Comparison of ENCODE assay signal across 24 cellular contexts in the genomic region with DNA sequence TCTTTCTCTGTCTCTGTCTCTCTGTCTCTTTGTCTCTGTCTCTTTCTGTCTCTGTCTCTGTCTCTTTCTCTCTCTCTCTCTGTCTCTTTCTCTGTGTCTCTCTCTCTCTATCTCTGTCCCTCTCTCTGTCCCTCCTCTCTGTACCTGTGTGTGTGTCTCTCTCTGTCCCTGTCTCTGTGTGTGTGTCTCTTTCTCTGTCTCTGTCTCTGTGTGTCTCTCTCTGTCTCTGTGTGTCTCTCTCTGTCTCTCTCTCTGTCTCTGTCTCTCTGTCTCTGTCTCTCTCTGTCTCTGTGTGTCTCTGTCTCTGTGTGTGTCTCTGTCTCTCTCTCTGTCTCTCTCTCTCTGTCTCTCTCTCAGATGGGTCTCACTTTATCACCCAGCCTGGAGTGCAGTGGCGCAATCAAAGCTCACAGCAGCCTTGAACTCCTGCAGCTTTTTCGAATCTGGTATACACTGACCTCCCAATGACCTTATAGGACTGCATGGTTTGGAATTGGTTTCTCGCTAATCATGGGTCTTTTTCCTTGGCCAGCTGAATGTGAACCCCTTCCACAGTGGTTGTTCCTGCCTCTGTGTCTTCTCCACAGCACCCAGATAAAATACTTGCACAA.
DNase-seq lines count a peak whose midpoint lies in the region; ATAC-seq, FAIRE-seq and TF ChIP-seq lines count a peak whose summit lies in the region.
"Had no signal": no experiment of that assay in that cellular context is flagged by ENCODE, and none has a peak within 500 bp of the region (broad histone marks: within the 10 kb centered on the region; RNA-seq: fewer than 3 reads in every experiment).

No MANE protein-coding gene starts in this region.

- BruUV-seq in A673 (replicated peaks; lab: Mats Ljungman, UMichigan) (no TSS peak), mammary epithelial cell (replicated peaks; lab: Mats Ljungman, UMichigan) (no TSS peak)

- no peak overlapping the region for H3K18ac ChIP-seq in H1 (ENCODE audit: extremely low read depth, low read length)

- no peak overlapping the region for H3K4ac ChIP-seq in H1 (replicated peaks; ENCODE audit: insufficient read length, low read depth, low read length)

- no peak for FAIRE-seq in H1 (lab: Jason Lieb, UNC)
- FAIRE-seq: HTR-8/SVneo, pancreas had no signal

- DNase-seq in GM23338 (ENCODE audit: low spot score): peak; percentile 42
- DNase-seq in H1 (ENCODE audit: low read depth in 1 of 2, low spot score in 2 of 2): no peak
- DNase-seq in neural progenitor cell (ENCODE audit: low spot score): no peak
- no peak for DNase-seq in COR-L47 (lab: John Stamatoyannopoulos, UW)
- DNase-seq in A673 (ENCODE audit: low spot score): no peak
- no peak for DNase-seq in mammary epithelial cell
- DNase-seq: activated CD4-positive, alpha-beta T cell treated with anti-CD3 and anti-CD28 coated beads, Interleukin-2, amount 50 U/mL, for 1 hour; activated effector memory CD4-positive, alpha-beta T cell treated with Interleukin-2 at 50 U/mL for 16 hours; activated naive CD8-positive, alpha-beta T cell treated with anti-CD3 and anti-CD28 coated beads for 36 hours; CD4-positive, alpha-beta memory T cell; cerebellar nuclear complex; DMS53; GDM1; left colon; MV-4-11; naive thymus-derived CD8-positive, alpha-beta T cell; NCI-H1694 treated with DMSO at 0.1 percent for 48 hours; NCI-H69; pancreas; trophoblast cell had no signal

- H3K9me3 ChIP-seq in HUES64 (ENCODE audit: insufficient read depth, low read depth, low read length) (no peaks in the 10 kb centered on the region), H1 (ENCODE audit: insufficient read depth in 2 of 2, low read depth in 1 of 2, low read length in 1 of 2) (no peaks in the 10 kb centered on the region), neural progenitor cell (ENCODE audit: low read depth) (no peaks in the 10 kb centered on the region), A673 (ENCODE audit: low read depth, low read length, poor library complexity, severe bottlenecking) (no peaks in the 10 kb centered on the region), mammary epithelial cell (replicated peaks; ENCODE audit: insufficient read depth, low read length) (no peaks in the 10 kb centered on the region)
- H3K9me3 ChIP-seq: pancreas had no signal

- H3K27ac Mint-ChIP-seq in GM23338 (0 out of 2 replicates have a peak overlapping the region, but pooled peaks have one; percentile 18), neural progenitor cell (peak overlapping the region; percentile 1)

- H3K27me3 ChIP-seq in GM23338 (ENCODE audit: insufficient read depth): no peaks in the 10 kb centered on the region
- peaks cover 11% of the 10 kb centered on the region for H3K27me3 ChIP-seq in HUES64 (ENCODE audit: insufficient read depth, low read length)
- no peaks in the 10 kb centered on the region for H3K27me3 ChIP-seq in H1 (replicated peaks in 1 of 4; ENCODE audit: control insufficient read depth in 3 of 4, extremely low read depth in 1 of 4, insufficient read depth in 3 of 4, low read length in 3 of 4)
- no peaks in the 10 kb centered on the region for H3K27me3 ChIP-seq in neural progenitor cell
- peaks cover 8% of the 10 kb centered on the region for H3K27me3 ChIP-seq in A673 (replicated peaks; ENCODE audit: insufficient read depth, low read depth, low read length, poor library complexity)
- H3K27me3 ChIP-seq in mammary epithelial cell (ENCODE audit: insufficient read depth, low read length): peaks cover 2% of the 10 kb centered on the region
- H3K27me3 ChIP-seq: pancreas had no signal

- intact Hi-C loops in A673 (cut with micrococcal nuclease; ENCODE audit: unreplicated experiment): no loop called here
- intact Hi-C loops in mammary epithelial cell (cut with micrococcal nuclease): no loop called here

- H2AFZ ChIP-seq in GM23338 (0 out of 2 replicates have a peak overlapping the region, but pooled peaks have one; percentile 48), H1 (ENCODE audit: low read length) (peak overlapping the region; percentile 92; the same call in 1 of the 2 replicates), neural progenitor cell (replicated peaks) (peak overlapping the region; percentile 96), mammary epithelial cell (ENCODE audit: low read depth, low read length) (no peak overlapping the region)

- H4K91ac ChIP-seq in H1 (replicated peaks; ENCODE audit: insufficient read length, low read length): no peak overlapping the region

- peaks cover 11% of the 10 kb centered on the region for H3K9me3 Mint-ChIP-seq in GM23338
- no peaks in the 10 kb centered on the region for H3K9me3 Mint-ChIP-seq in neural progenitor cell
- H3K9me3 Mint-ChIP-seq: CD4-positive, alpha-beta memory T cell had no signal

- no peak overlapping the region for H3K9ac ChIP-seq in HUES64 (ENCODE audit: low read depth, low read length)
- no peak overlapping the region for H3K9ac ChIP-seq in H1 (replicated peaks in 1 of 4; ENCODE audit: extremely low read depth in 1 of 4, low read depth in 3 of 4, low read length in 3 of 4)
- H3K9ac ChIP-seq in neural progenitor cell: no peak overlapping the region
- no peak overlapping the region for H3K9ac ChIP-seq in mammary epithelial cell (ENCODE audit: insufficient read depth, low read length)

- H2BK12ac ChIP-seq in H1 (ENCODE audit: low read depth, low read length): peak overlapping the region; percentile 60; the same call in 1 of the 2 replicates

- WGBS in HUES64: 59% methylated on average over 3 of the region's 3 CpGs
- 76% methylated on average over 3 of the region's 3 CpGs; no CpG with 5 or more reads in 1 of the 2 experiments for WGBS in H1 (ENCODE audit: extremely low coverage in 1 of 2, insufficient coverage in 1 of 2, insufficient read length in 1 of 2, insufficient replicate concordance in 2 of 2, low coverage in 1 of 2, low lambda C conversion rate in 2 of 2, missing lambda C conversion rate in 1 of 2), 2 experiments
- 57% methylated on average over 3 of the region's 3 CpGs for WGBS in mammary epithelial cell (ENCODE audit: low coverage, missing lambda C conversion rate)

- H3K79me1 ChIP-seq in H1 (ENCODE audit: low read depth, low read length): no peaks in the 10 kb centered on the region

- H3K23ac ChIP-seq in H1 (ENCODE audit: insufficient read length): no peak overlapping the region

- no peaks in the 10 kb centered on the region for H4K20me1 ChIP-seq in GM23338 (replicated peaks; ENCODE audit: insufficient read depth)
- H4K20me1 ChIP-seq in H1 (replicated peaks in 1 of 2; ENCODE audit: control insufficient read depth in 1 of 2, insufficient read depth in 2 of 2, low read length in 2 of 2): no peaks in the 10 kb centered on the region
- H4K20me1 ChIP-seq in neural progenitor cell (ENCODE audit: low read depth): no peaks in the 10 kb centered on the region
- H4K20me1 ChIP-seq in mammary epithelial cell (ENCODE audit: insufficient read depth, low read length): no peaks in the 10 kb centered on the region

- H3K4me3 ChIP-seq in GM23338 (no peak overlapping the region), HUES64 (ENCODE audit: low read length) (no peak overlapping the region), H1 (ENCODE audit: extremely low read depth in 1 of 4, insufficient read depth in 2 of 4, low read depth in 3 of 4, low read length in 4 of 4) (0 out of 8 replicates have a peak overlapping the region, but pooled peaks of 1 of the 4 experiments have one; percentile 41), neural progenitor cell (no peak overlapping the region), A673 (ENCODE audit: low read depth, low read length, poor library complexity, severe bottlenecking) (no peak overlapping the region), mammary epithelial cell (replicated peaks in 1 of 3; ENCODE audit: insufficient read depth in 1 of 3, low read depth in 2 of 3, low read length in 3 of 3) (no peak overlapping the region)
- H3K4me3 ChIP-seq: pancreas had no signal

- peak; percentile 10 for ATAC-seq in GM23338
- ATAC-seq: left colon; naive thymus-derived CD8-positive, alpha-beta T cell; pancreas; SK-N-SH treated with all-trans-retinoic acid at 6 μM for 48 hours had no signal

- H3K36me3 Mint-ChIP-seq in GM23338 (ENCODE audit: low read depth): peaks cover 10% of the 10 kb centered on the region
- no peaks in the 10 kb centered on the region for H3K36me3 Mint-ChIP-seq in neural progenitor cell
- H3K36me3 Mint-ChIP-seq: activated naive CD8-positive, alpha-beta T cell treated with anti-CD3 and anti-CD28 coated beads for 36 hours; CD4-positive, alpha-beta memory T cell; naive thymus-derived CD8-positive, alpha-beta T cell had no signal

- no peak overlapping the region for H4K5ac ChIP-seq in H1 (ENCODE audit: insufficient read length, low read depth, low read length)

- H3K23me2 ChIP-seq in H1 (ENCODE audit: low read depth, low read length): no peaks in the 10 kb centered on the region; the same call in 1 of the 2 replicates

- POLR2A ChIA-PET in H1 (lab: Charles Lee; ENCODE audit: partially characterized antibody) (no interaction called here), A673 (lab: Charles Lee; ENCODE audit: low non-redundant PET) (no interaction called here)

- H2BK120ac ChIP-seq in H1 (replicated peaks; ENCODE audit: low read depth, low read length): peak overlapping the region; percentile 84

- H3K4me1 Mint-ChIP-seq in GM23338 (peaks cover 42% of the 10 kb centered on the region), neural progenitor cell (peaks cover 37% of the 10 kb centered on the region)
- H3K4me1 Mint-ChIP-seq: activated naive CD8-positive, alpha-beta T cell treated with anti-CD3 and anti-CD28 coated beads for 36 hours had no signal

- H3K27me3 Mint-ChIP-seq in GM23338 (ENCODE audit: insufficient read depth, low read depth, poor library complexity): peaks cover 23% of the 10 kb centered on the region
- H3K27me3 Mint-ChIP-seq in neural progenitor cell (ENCODE audit: insufficient read depth, low read depth): peaks cover 14% of the 10 kb centered on the region

- H3K79me2 ChIP-seq in GM23338 (replicated peaks; ENCODE audit: insufficient read depth) (no peaks in the 10 kb centered on the region), H1 (ENCODE audit: control insufficient read depth in 1 of 2, insufficient read depth in 2 of 2, low read length in 2 of 2) (no peaks in the 10 kb centered on the region), neural progenitor cell (ENCODE audit: low read depth) (no peaks in the 10 kb centered on the region), mammary epithelial cell (ENCODE audit: insufficient read depth, low read length) (no peaks in the 10 kb centered on the region)

- H3K27ac ChIP-seq in GM23338 (ENCODE audit: low read depth) (no peak overlapping the region), HUES64 (ENCODE audit: low read depth, low read length) (peak overlapping the region; percentile 34; the same call in 1 of the 2 replicates), H1 (ENCODE audit: low read depth, low read length) (no peak overlapping the region), neural progenitor cell (no peak overlapping the region), A673 (ENCODE audit: low read depth, low read length, poor library complexity, severe bottlenecking) (no peak overlapping the region), mammary epithelial cell (ENCODE audit: insufficient read depth, low read depth, low read length) (no peak overlapping the region)
- H3K27ac ChIP-seq: pancreas, VCaP had no signal

- TF ChIP-seq RAD21 in H1 (IDR thresholded peaks at IDR 0.05 in 1 of 2, conservative IDR thresholded peaks at IDR 0.05 in 1 of 2; ENCODE audit: low read depth in 2 of 2, low read length in 2 of 2): no peak

- H2AK5ac ChIP-seq in H1 (ENCODE audit: low read depth, low read length): no peak overlapping the region

- no peaks in the 10 kb centered on the region; the same call in 1 of the 2 replicates for H3K9me2 ChIP-seq in GM23338 (ENCODE audit: insufficient read depth)

- peaks cover 35% of the 10 kb centered on the region for H3K4me1 ChIP-seq in GM23338 (ENCODE audit: insufficient read depth)
- peaks cover 22% of the 10 kb centered on the region for H3K4me1 ChIP-seq in HUES64 (ENCODE audit: insufficient read depth, low read length)
- peaks cover 3 to 20% (median 17%) of the 10 kb centered on the region in 4 experiments; a peak in 6 of 7 replicates for H3K4me1 ChIP-seq in H1 (replicated peaks in 1 of 4; ENCODE audit: control insufficient read depth in 3 of 4, insufficient read depth in 4 of 4, low read length in 3 of 4)
- peaks cover 20% of the 10 kb centered on the region for H3K4me1 ChIP-seq in neural progenitor cell
- H3K4me1 ChIP-seq in A673 (ENCODE audit: insufficient read depth, low read length, poor library complexity, severe bottlenecking): no peaks in the 10 kb centered on the region
- H3K4me1 ChIP-seq in mammary epithelial cell (ENCODE audit: insufficient read depth, low read length): no peaks in the 10 kb centered on the region
- H3K4me1 ChIP-seq: pancreas had no signal

- no peak for TF ChIP-seq EP300 in H1 (IDR thresholded peaks at IDR 0.05; ENCODE audit: borderline replicate concordance in 1 of 2, low read depth in 2 of 2, low read length in 2 of 2)

- H3K4me2 ChIP-seq in GM23338 (peak overlapping the region; percentile 61; the same call in 1 of the 2 replicates), H1 (ENCODE audit: insufficient read depth in 1 of 2, low read depth in 2 of 2, low read length in 2 of 2) (peak overlapping the region; percentile 53 to 65; a peak in 3 of 4 replicates), neural progenitor cell (peak overlapping the region; percentile 59), mammary epithelial cell (ENCODE audit: insufficient read depth, low read depth, low read length) (no peak overlapping the region)

- peak overlapping the region; percentile 55; the same call in 1 of the 2 replicates for H2BK20ac ChIP-seq in H1 (ENCODE audit: low read length)

- H3K4me3 Mint-ChIP-seq in GM23338: no peak overlapping the region
- H3K4me3 Mint-ChIP-seq in neural progenitor cell: no peak overlapping the region
- H3K4me3 Mint-ChIP-seq: activated naive CD8-positive, alpha-beta T cell treated with anti-CD3 and anti-CD28 coated beads for 36 hours; naive thymus-derived CD8-positive, alpha-beta T cell had no signal

- H2BK5ac ChIP-seq in H1 (ENCODE audit: low read depth, low read length): 0 out of 2 replicates have a peak overlapping the region, but pooled peaks have one; percentile 9

- H4K8ac ChIP-seq in H1 (ENCODE audit: extremely low read depth, insufficient read depth, low read length): no peak overlapping the region

- H3F3A ChIP-seq in GM23338 (replicated peaks; ENCODE audit: low read depth) (peaks cover 6% of the 10 kb centered on the region), neural progenitor cell (ENCODE audit: low read depth) (peaks cover 21% of the 10 kb centered on the region)

- no peak overlapping the region for H3K14ac ChIP-seq in H1 (ENCODE audit: insufficient read length)

- TF ChIP-seq POLR2A in H1 (IDR thresholded peaks at IDR 0.05; ENCODE audit: control extremely low read depth in 1 of 2, low read depth in 2 of 2, low read length in 2 of 2): no peak

- in situ Hi-C loops in mammary epithelial cell (cut with MboI; ENCODE audit: low sequenced_read_pairs in 2 of 2): no loop called here

- TF ChIP-seq CTCF in GM23338 (conservative IDR thresholded peaks at IDR 0.05; ENCODE audit: low read depth in 2 of 2): no peak
- no peak for TF ChIP-seq CTCF in H1 (IDR thresholded peaks at IDR 0.05; ENCODE audit: control extremely low read depth in 1 of 3, insufficient read depth in 1 of 3, low read depth in 1 of 3, low read length in 3 of 3)
- no peak for TF ChIP-seq CTCF in neural progenitor cell (IDR thresholded peaks at IDR 0.05)
- no peak for TF ChIP-seq CTCF in A673 (conservative IDR thresholded peaks at IDR 0.05; ENCODE audit: low read depth, low read length)
- no peak for TF ChIP-seq CTCF in mammary epithelial cell (conservative IDR thresholded peaks at IDR 0.05 in 1 of 2, IDR thresholded peaks at IDR 0.05 in 1 of 2; ENCODE audit: extremely low read depth in 1 of 2, insufficient read depth in 1 of 2, low read depth in 1 of 2, low read length in 2 of 2)

- H3K36me3 ChIP-seq in GM23338 (ENCODE audit: insufficient read depth): no peaks in the 10 kb centered on the region
- no peaks in the 10 kb centered on the region for H3K36me3 ChIP-seq in HUES64 (ENCODE audit: insufficient read depth, low read length)
- H3K36me3 ChIP-seq in H1 (ENCODE audit: control insufficient read depth in 2 of 4, insufficient read depth in 4 of 4, low read length in 3 of 4): no peaks in the 10 kb centered on the region
- no peaks in the 10 kb centered on the region for H3K36me3 ChIP-seq in neural progenitor cell
- no peaks in the 10 kb centered on the region for H3K36me3 ChIP-seq in A673 (ENCODE audit: insufficient read depth, low read length, poor library complexity, severe bottlenecking)
- no peaks in the 10 kb centered on the region for H3K36me3 ChIP-seq in mammary epithelial cell (ENCODE audit: insufficient read depth, low read length)
- H3K36me3 ChIP-seq: pancreas had no signal

- dilution Hi-C loops in mammary epithelial cell (cut with HindIII; ENCODE audit: low sequenced_read_pairs): no loop called here

- no peak overlapping the region for H3K56ac ChIP-seq in H1 (replicated peaks; ENCODE audit: insufficient read length, low read depth, low read length)

- CTCF ChIA-PET in H1 (lab: Charles Lee; ENCODE audit: partially characterized antibody): interaction anchor here (0.7 to 2.3 kb wide), 5 partner anchors 10 to 24 kb away, joined by 3 to 6 read pairs (median 3); no protein-coding TSS in a partner anchor
- CTCF ChIA-PET in A673 (lab: Charles Lee): no interaction called here
- CTCF ChIA-PET in mammary epithelial cell (lab: Charles Lee; ENCODE audit: low non-redundant PET): no interaction called here

- 0 out of 2 replicates have a peak overlapping the region, but pooled peaks have one; percentile 85 for H2BK15ac ChIP-seq in H1 (ENCODE audit: low read length)
